In genomic region chr5:127549551-127549950, GRCh38 we compare ENCODE assay signal across 14 cellular contexts.
"Had no signal": no experiment of that assay in that cellular context is flagged by ENCODE, and none has a peak within 500 bp of the region (broad histone marks: within the 10 kb centered on the region; RNA-seq: fewer than 3 reads in every experiment).

No MANE protein-coding gene starts in this region.

- H3K9me3 ChIP-seq: thyroid gland had no signal

- H3K4me1 ChIP-seq: right atrium auricular region, thyroid gland had no signal

- H3K9me3 Mint-ChIP-seq: activated naive CD8-positive, alpha-beta T cell treated with anti-CD3 and anti-CD28 coated beads, Interleukin-2, amount 50 U/mL, for 24 hours; natural killer cell treated with Interleukin-12 subunit alpha and Interleukin-12 subunit beta and Interleukin-15 and Interleukin-18, amount 100 ng/mL, for 72 hours; stimulated activated naive B cell treated with anti-CD40 and anti-IgM and Interleukin-4, amounts not matched to agents 10 μg/mL and 1 μg/mL and 100 μg/mL, for 72 hours; T-helper 2 cell treated with Interferon-gamma antibody and Interleukin-4, amounts not matched to agents 5 μg/mL and 100 μg/mL, for 36 hours had no signal

- ATAC-seq: activated CD4-positive, CD25-positive, alpha-beta regulatory T cell treated with anti-CD3 and anti-CD28 coated beads, Interleukin-2, amount 50 U/mL, for 24 hours; activated naive CD8-positive, alpha-beta T cell treated with anti-CD3 and anti-CD28 coated beads, Interleukin-2, amount 50 U/mL, for 24 hours; natural killer cell treated with Interleukin-12 subunit alpha and Interleukin-12 subunit beta and Interleukin-15 and Interleukin-18, amount 100 ng/mL, for 72 hours; stimulated activated naive B cell treated with anti-CD40 and anti-IgM and Interleukin-4, amounts not matched to agents 10 μg/mL and 1 μg/mL and 100 μg/mL, for 72 hours had no signal

- H3K27ac Mint-ChIP-seq: activated naive CD8-positive, alpha-beta T cell treated with anti-CD3 and anti-CD28 coated beads, Interleukin-2, amount 50 U/mL, for 24 hours; natural killer cell treated with Interleukin-12 subunit alpha and Interleukin-12 subunit beta and Interleukin-15 and Interleukin-18, amount 100 ng/mL, for 72 hours; stimulated activated naive B cell treated with anti-CD40 and anti-IgM and Interleukin-4, amounts not matched to agents 10 μg/mL and 1 μg/mL and 100 μg/mL, for 72 hours; T-helper 2 cell treated with Interferon-gamma antibody and Interleukin-4, amounts not matched to agents 5 μg/mL and 100 μg/mL, for 36 hours had no signal

- DNase-seq: activated naive CD4-positive, alpha-beta T cell treated with Interleukin-2 at 50 U/mL for 16 hours; activated naive CD8-positive, alpha-beta T cell treated with anti-CD3 and anti-CD28 coated beads, Interleukin-2, amount 50 U/mL, for 24 hours; glutamatergic neuron; mesenchymal stem cell; occipital lobe; stimulated activated CD4-positive, alpha-beta T cell treated with anti-CD3 and anti-CD28 coated beads, Interleukin-15, amount 100 ng/mL, for 24 hours; stimulated activated CD4-positive, alpha-beta T cell treated with anti-CD3 and anti-CD28 coated beads, Interleukin-4, amount 100 ng/mL, for 1 hour; stimulated activated naive B cell treated with anti-CD40 and anti-IgM and Interleukin-4, amounts not matched to agents 10 μg/mL and 1 μg/mL and 100 μg/mL, for 72 hours; thyroid gland had no signal

- H3K27ac ChIP-seq: cardiac muscle cell, right atrium auricular region, thyroid gland had no signal

- H3K27me3 Mint-ChIP-seq: activated naive CD8-positive, alpha-beta T cell treated with anti-CD3 and anti-CD28 coated beads, Interleukin-2, amount 50 U/mL, for 24 hours; natural killer cell treated with Interleukin-12 subunit alpha and Interleukin-12 subunit beta and Interleukin-15 and Interleukin-18, amount 100 ng/mL, for 72 hours; stimulated activated naive B cell treated with anti-CD40 and anti-IgM and Interleukin-4, amounts not matched to agents 10 μg/mL and 1 μg/mL and 100 μg/mL, for 72 hours had no signal

- H3K27me3 ChIP-seq: cardiac muscle cell, right atrium auricular region, thyroid gland had no signal

- H3K4me3 Mint-ChIP-seq: activated naive CD8-positive, alpha-beta T cell treated with anti-CD3 and anti-CD28 coated beads, Interleukin-2, amount 50 U/mL, for 24 hours; natural killer cell treated with Interleukin-12 subunit alpha and Interleukin-12 subunit beta and Interleukin-15 and Interleukin-18, amount 100 ng/mL, for 72 hours; stimulated activated naive B cell treated with anti-CD40 and anti-IgM and Interleukin-4, amounts not matched to agents 10 μg/mL and 1 μg/mL and 100 μg/mL, for 72 hours; T-helper 2 cell treated with Interferon-gamma antibody and Interleukin-4, amounts not matched to agents 5 μg/mL and 100 μg/mL, for 36 hours had no signal

- H3K4me3 ChIP-seq: cardiac muscle cell, right atrium auricular region, thyroid gland had no signal
